Comparison of ENCODE assay signal across 30 cellular contexts in genomic region chr6:149492798-149493165, GRCh38. TPM values are rescaled to one million over a fixed set of nuclear protein-coding genes. Genes with fewer than 3 reads are reported as not detected.
DNase-seq lines count a peak whose midpoint lies in the region; ATAC-seq lines count a peak whose summit lies in the region.
"Had no signal": no experiment of that assay in that cellular context is flagged by ENCODE, and none has a peak within 500 bp of the region (broad histone marks: within the 10 kb centered on the region; RNA-seq: fewer than 3 reads in every experiment).

No MANE protein-coding gene starts in this region.

- no peak overlapping the region for H3K4me3 Mint-ChIP-seq in activated naive CD4-positive, alpha-beta T cell treated with anti-CD3 and anti-CD28 coated beads, Interleukin-2, amount 50 U/mL, for 24 hours
- H3K4me3 Mint-ChIP-seq in T-cell: no peak overlapping the region
- no peak overlapping the region for H3K4me3 Mint-ChIP-seq in activated naive CD8-positive, alpha-beta T cell treated with anti-CD3 and anti-CD28 coated beads for 36 hours
- H3K4me3 Mint-ChIP-seq: CD14-positive monocyte, GM23338, neural crest cell, type B pancreatic cell had no signal

- ATAC-seq in T-cell (replicated peaks in 1 of 4): peak in 1 of 4 experiments; percentile 10
- ATAC-seq: GM12878, GM23338, heart left ventricle, Panc1, pancreas had no signal

- DNase-seq in activated naive CD4-positive, alpha-beta T cell treated with Interleukin-2 at 50 U/mL for 16 hours: no peak
- DNase-seq in T-cell (no peak), NCI-H1048 (lab: John Stamatoyannopoulos, UW) (no peak), HuH-7.5 (ENCODE audit: low spot score) (no peak), kidney tubule cell (ENCODE audit: low spot score) (no peak)
- DNase-seq in activated naive CD8-positive, alpha-beta T cell treated with anti-CD3 and anti-CD28 coated beads for 36 hours: no peak
- DNase-seq: amygdala; effector CD4-positive, alpha-beta T cell; heart left ventricle; KG1; kidney; MG63; NCI-H1417; NCI-H2029 treated with DMSO at 0.1 percent for 48 hours; NCI-H2227 treated with DMSO at 0.1 percent for 48 hours; NCI-H526 treated with DMSO at 0.1 percent for 48 hours; pancreas; retina; SHP77 treated with DMSO at 0.1 percent for 48 hours; small intestine; stimulated activated CD4-positive, alpha-beta T cell treated with anti-CD3 and anti-CD28 coated beads, Interleukin-1b, Interleukin-23, amount 100 ng/mL, for 48 hours; T1000; WERI-Rb-1 had no signal

- no peaks in the 10 kb centered on the region for H3K9me3 Mint-ChIP-seq in activated naive CD4-positive, alpha-beta T cell treated with anti-CD3 and anti-CD28 coated beads, Interleukin-2, amount 50 U/mL, for 24 hours
- H3K9me3 Mint-ChIP-seq in T-cell: no peaks in the 10 kb centered on the region
- H3K9me3 Mint-ChIP-seq in activated naive CD8-positive, alpha-beta T cell treated with anti-CD3 and anti-CD28 coated beads for 36 hours: peaks cover 3% of the 10 kb centered on the region
- H3K9me3 Mint-ChIP-seq: CD14-positive monocyte, GM23338, neural crest cell, type B pancreatic cell had no signal

- peaks cover 81% of the 10 kb centered on the region for H3K4me1 Mint-ChIP-seq in activated naive CD4-positive, alpha-beta T cell treated with anti-CD3 and anti-CD28 coated beads, Interleukin-2, amount 50 U/mL, for 24 hours
- H3K4me1 Mint-ChIP-seq in T-cell: peaks cover 56 to 82% (median 77%) of the 10 kb centered on the region in 3 donors
- peaks cover 68% of the 10 kb centered on the region for H3K4me1 Mint-ChIP-seq in activated naive CD8-positive, alpha-beta T cell treated with anti-CD3 and anti-CD28 coated beads for 36 hours
- H3K4me1 Mint-ChIP-seq: neural crest cell had no signal

- H3K27me3 Mint-ChIP-seq in activated naive CD4-positive, alpha-beta T cell treated with anti-CD3 and anti-CD28 coated beads, Interleukin-2, amount 50 U/mL, for 24 hours: no peaks in the 10 kb centered on the region
- H3K27me3 Mint-ChIP-seq in T-cell: no peaks in the 10 kb centered on the region
- no peaks in the 10 kb centered on the region for H3K27me3 Mint-ChIP-seq in activated naive CD8-positive, alpha-beta T cell treated with anti-CD3 and anti-CD28 coated beads for 36 hours
- H3K27me3 Mint-ChIP-seq: type B pancreatic cell had no signal

- POLR2A ChIA-PET in T-cell (lab: Charles Lee): interaction anchor here (0.5 to 1.0 kb wide), 2 partner anchors 10 to 151 kb away, joined by 3 to 4 read pairs; no protein-coding TSS in a partner anchor

- CTCF ChIA-PET in T-cell (lab: Charles Lee): no interaction called here

- H3K36me3 Mint-ChIP-seq in activated naive CD4-positive, alpha-beta T cell treated with anti-CD3 and anti-CD28 coated beads, Interleukin-2, amount 50 U/mL, for 24 hours: peaks cover 5% of the 10 kb centered on the region
- H3K36me3 Mint-ChIP-seq in T-cell: peaks cover 4% of the 10 kb centered on the region
- H3K36me3 Mint-ChIP-seq in activated naive CD8-positive, alpha-beta T cell treated with anti-CD3 and anti-CD28 coated beads for 36 hours: peaks cover 18% of the 10 kb centered on the region
- H3K36me3 Mint-ChIP-seq: type B pancreatic cell had no signal

- peak overlapping the region; percentile 99 for H3K27ac Mint-ChIP-seq in activated naive CD4-positive, alpha-beta T cell treated with anti-CD3 and anti-CD28 coated beads, Interleukin-2, amount 50 U/mL, for 24 hours
- H3K27ac Mint-ChIP-seq in T-cell: peak overlapping the region; percentile 95 to 98
- peak overlapping the region; percentile 97 for H3K27ac Mint-ChIP-seq in activated naive CD8-positive, alpha-beta T cell treated with anti-CD3 and anti-CD28 coated beads for 36 hours
- H3K27ac Mint-ChIP-seq: CD14-positive monocyte, GM23338, type B pancreatic cell had no signal

RNA-seq across cellular contexts. Expression of gene ZC3H12D, which starts 8.0 kb away (rescaled TPM):
- total RNA-seq in T-cell: 100 to 1,000 TPM in 3 of 5 donors, 10 to 100 TPM in 2; 48.2 to 117 (median 107) TPM
- 10 to 100 TPM; 27.9 to 28.0 TPM for total RNA-seq in activated naive CD8-positive, alpha-beta T cell treated with anti-CD3 and anti-CD28 coated beads for 36 hours

RNA-seq across cellular contexts. Expression of gene PPIL4, which starts 53.1 kb away (rescaled TPM):
- total RNA-seq in T-cell: 10 to 100 TPM; 25.2 to 32.1 (median 26.6) TPM
- 10 to 100 TPM; 26.2 to 27.5 TPM for total RNA-seq in activated naive CD8-positive, alpha-beta T cell treated with anti-CD3 and anti-CD28 coated beads for 36 hours
